ENCODE assay signal across 1 cellular context in genomic region chr1:23563003-23563402, GRCh38.
TF ChIP-seq lines count a peak whose summit lies in the region.

No MANE protein-coding gene starts in this region.

TF ChIP-seq in A549, 52 proteins besides CTCF, POLR2A, EP300 and RAD21 (continued from another document):
- TF ChIP-seq ATOH8 (CRISPR knock-in tag; IDR thresholded peaks at IDR 0.05; ENCODE audit: low read depth) (no peak), MYC (IDR thresholded peaks at IDR 0.05; ENCODE audit: borderline replicate concordance, low read length) (no peak), NR3C1 (IDR thresholded peaks at IDR 0.05) (no peak), FOSB (CRISPR knock-in tag; IDR thresholded peaks at IDR 0.05) (no peak)
